ENCODE assay signal across 8 cellular contexts in genomic region chr3:157130138-157130880, GRCh38. TPM values are rescaled to one million over a fixed set of nuclear protein-coding genes. Genes with fewer than 3 reads are reported as not detected.
DNase-seq lines count a peak whose midpoint lies in the region; ATAC-seq and TF ChIP-seq lines count a peak whose summit lies in the region.

No MANE protein-coding gene starts in this region.

- H3K36me3 Mint-ChIP-seq in activated T-helper 1 cell treated with anti-CD3 and anti-CD28 coated beads, Interleukin-12 subunit alpha, Interleukin-12 subunit beta, Interleukin-2, Interleukin-4 antibody, amounts not matched to agents 30 ng/mL and 10 ng/mL and 1 ng/mL, durations not matched to agents 14 hours and 24 hours and 36 hours (ENCODE audit: low read depth), result peaks cover 4% of the 10 kb centered on the region

- H3K4me3 Mint-ChIP-seq in activated T-helper 1 cell treated with anti-CD3 and anti-CD28 coated beads, Interleukin-12 subunit alpha, Interleukin-12 subunit beta, Interleukin-2, Interleukin-4 antibody, amounts not matched to agents 30 ng/mL and 10 ng/mL and 1 ng/mL, durations not matched to agents 14 hours and 24 hours and 36 hours, result peak overlapping the region; percentile 52

- peaks cover 80% of the 10 kb centered on the region for H3K4me1 Mint-ChIP-seq in activated T-helper 1 cell treated with anti-CD3 and anti-CD28 coated beads, Interleukin-12 subunit alpha, Interleukin-12 subunit beta, Interleukin-2, Interleukin-4 antibody, amounts not matched to agents 30 ng/mL and 10 ng/mL and 1 ng/mL, durations not matched to agents 14 hours and 24 hours and 36 hours (ENCODE audit: low read depth)

- no peaks in the 10 kb centered on the region for H3K9me3 Mint-ChIP-seq in activated T-helper 1 cell treated with anti-CD3 and anti-CD28 coated beads, Interleukin-12 subunit alpha, Interleukin-12 subunit beta, Interleukin-2, Interleukin-4 antibody, amounts not matched to agents 30 ng/mL and 10 ng/mL and 1 ng/mL, durations not matched to agents 14 hours and 24 hours and 36 hours

- H3K4me3 ChIP-seq in NT2/D1 (ENCODE audit: insufficient read length, low read depth) (peak overlapping the region; percentile 5), fibroblast of pulmonary artery (replicated peaks; ENCODE audit: low read depth, low read length) (no peak overlapping the region), neuron (ENCODE audit: low read length) (peak overlapping the region; percentile 12), suprapubic skin (peak overlapping the region; percentile 32)

- H3K4me1 ChIP-seq in NT2/D1 (ENCODE audit: insufficient read depth, insufficient read length), result peaks cover 22% of the 10 kb centered on the region
- peaks cover 17% of the 10 kb centered on the region for H3K4me1 ChIP-seq in neuron (ENCODE audit: insufficient read depth, low read length)
- H3K4me1 ChIP-seq in suprapubic skin, result peaks cover 34% of the 10 kb centered on the region

- peak overlapping the region; percentile 72 for H3K9ac ChIP-seq in NT2/D1 (ENCODE audit: insufficient read length, low read depth)

- no peaks in the 10 kb centered on the region for H3K27me3 ChIP-seq in NT2/D1 (ENCODE audit: insufficient read depth, insufficient read length)
- H3K27me3 ChIP-seq in neuron (ENCODE audit: insufficient read depth, low read length), result no peaks in the 10 kb centered on the region
- H3K27me3 ChIP-seq in suprapubic skin, result no peaks in the 10 kb centered on the region

- intact Hi-C loops in activated T-helper 1 cell treated with anti-CD3 and anti-CD28 coated beads, Interleukin-12 subunit alpha, Interleukin-12 subunit beta, Interleukin-2, Interleukin-4 antibody, amounts not matched to agents 30 ng/mL and 10 ng/mL and 1 ng/mL, durations not matched to agents 14 hours and 24 hours and 36 hours (cut with micrococcal nuclease), result loop anchor here (1.0 to 10.0 kb wide), 9 partner anchors 14 to 646 kb away; partner anchors contain the start of genes SSR3 and TIPARP

- no peak for ATAC-seq in activated CD4-positive, CD25-positive, alpha-beta regulatory T cell treated with anti-CD3 and anti-CD28 coated beads, Interleukin-2, amount 50 U/mL, for 24 hours
- ATAC-seq in GM18505 (IDR thresholded peaks at IDR 0.05; ENCODE audit: unreplicated experiment), result no peak

- WGBS in suprapubic skin, result 25% methylated on average over 17 of the region's 24 CpGs

- H3K36me3 ChIP-seq in NT2/D1 (ENCODE audit: insufficient read depth, insufficient read length, low read length) (no peaks in the 10 kb centered on the region), neuron (ENCODE audit: insufficient read depth, low read length) (no peaks in the 10 kb centered on the region), suprapubic skin (no peaks in the 10 kb centered on the region)

- peak; percentile 10 to 38 (median 12) for DNase-seq in activated CD4-positive, CD25-positive, alpha-beta regulatory T cell (lab: John Stamatoyannopoulos, UW)
- DNase-seq in NT2/D1 (ENCODE audit: low read depth, low spot score), result peak; percentile 57
- DNase-seq in activated T-helper 1 cell treated with anti-CD3 and anti-CD28 coated beads, Interleukin-12 subunit alpha, Interleukin-12 subunit beta, Interleukin-2, Interleukin-4 antibody, amounts not matched to agents 30 ng/mL and 10 ng/mL and 1 ng/mL, durations not matched to agents 14 hours and 24 hours and 36 hours (ENCODE audit: low spot score), result peak; percentile 72
- peak; percentile 86 for DNase-seq in fibroblast of pulmonary artery (ENCODE audit: low read depth)
- peak; percentile 81 to 85 for DNase-seq in suprapubic skin (ENCODE audit: low spot score in 2 of 2)

- TF ChIP-seq EP300 in suprapubic skin (IDR thresholded peaks at IDR 0.05), result no peak

- TF ChIP-seq POLR2A in suprapubic skin (IDR thresholded peaks at IDR 0.05) (no peak), GM18505 (IDR thresholded peaks at IDR 0.05; ENCODE audit: borderline replicate concordance, extremely low read depth, insufficient read depth, insufficient read length) (no peak)

- no peaks in the 10 kb centered on the region for H3K27me3 Mint-ChIP-seq in activated T-helper 1 cell treated with anti-CD3 and anti-CD28 coated beads, Interleukin-12 subunit alpha, Interleukin-12 subunit beta, Interleukin-2, Interleukin-4 antibody, amounts not matched to agents 30 ng/mL and 10 ng/mL and 1 ng/mL, durations not matched to agents 14 hours and 24 hours and 36 hours (ENCODE audit: insufficient read depth)

- no peaks in the 10 kb centered on the region for H3K9me3 ChIP-seq in NT2/D1 (ENCODE audit: insufficient read depth, low read length)
- no peaks in the 10 kb centered on the region for H3K9me3 ChIP-seq in neuron (ENCODE audit: low read length)
- H3K9me3 ChIP-seq in suprapubic skin, result no peaks in the 10 kb centered on the region

- H2AFZ ChIP-seq in neuron (ENCODE audit: low read depth, low read length), result peak overlapping the region; percentile 75

- peak overlapping the region; percentile 84 for H3K27ac ChIP-seq in suprapubic skin

- TF ChIP-seq CTCF in fibroblast of pulmonary artery (IDR thresholded peaks at IDR 0.05; ENCODE audit: low read length, missing control alignments) (peak; percentile 68), suprapubic skin (IDR thresholded peaks at IDR 0.05) (peak in 1 of 2 donors; percentile 41)

- peak overlapping the region; percentile 90 for H3K27ac Mint-ChIP-seq in activated T-helper 1 cell treated with anti-CD3 and anti-CD28 coated beads, Interleukin-12 subunit alpha, Interleukin-12 subunit beta, Interleukin-2, Interleukin-4 antibody, amounts not matched to agents 30 ng/mL and 10 ng/mL and 1 ng/mL, durations not matched to agents 14 hours and 24 hours and 36 hours

RNA-seq across cellular contexts. Expression of gene CCNL1, which starts 29.6 kb away (rescaled TPM):
- total RNA-seq in activated T-helper 1 cell treated with anti-CD3 and anti-CD28 coated beads, Interleukin-12 subunit alpha, Interleukin-12 subunit beta, Interleukin-2, Interleukin-4 antibody, amounts not matched to agents 30 ng/mL and 10 ng/mL and 1 ng/mL, durations not matched to agents 14 hours and 24 hours and 36 hours, result 167 and 204 TPM in 2 replicates
- 100 to 1,000 TPM; 203 to 665 (median 246) TPM for total RNA-seq in suprapubic skin

Comparison
In these comparisons a context has a peak if more than half of its experiments do, and no peak if none do; other contexts are left out.
1. DNase-seq: peak in every context shown above with its lines; median percentile 86 in fibroblast of pulmonary artery; 83 in suprapubic skin; 72 in activated T-helper 1 cell treated with anti-CD3 and anti-CD28 coated beads, Interleukin-12 subunit alpha, Interleukin-12 subunit beta, Interleukin-2, Interleukin-4 antibody, amounts not matched to agents 30 ng/mL and 10 ng/mL and 1 ng/mL, durations not matched to agents 14 hours and 24 hours and 36 hours; 57 in NT2/D1; 12 in activated CD4-positive, CD25-positive, alpha-beta regulatory T cell.